ENCODE assay signal across 19 cellular contexts in the genomic region with DNA sequence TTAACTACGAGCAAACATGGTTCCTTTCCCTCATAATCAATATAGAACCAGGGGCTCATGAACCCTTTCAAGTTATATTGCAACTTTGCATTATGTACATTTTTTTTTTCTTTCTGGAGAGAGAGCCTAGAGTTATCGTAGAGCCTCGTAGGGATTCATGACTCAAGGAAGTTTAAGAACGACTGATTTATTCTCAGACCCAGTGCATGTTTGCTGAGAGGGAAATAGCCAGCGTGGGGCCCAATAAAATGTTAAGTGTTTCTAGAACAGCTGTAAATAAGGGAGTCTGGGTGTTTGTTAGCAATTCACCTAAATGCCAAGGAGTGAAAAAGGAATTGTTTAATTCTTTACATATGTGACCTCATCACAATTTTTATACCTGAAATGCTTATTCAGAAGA.
DNase-seq lines count a peak whose midpoint lies in the region; TF ChIP-seq lines count a peak whose summit lies in the region.
"Had no signal": no experiment of that assay in that cellular context is flagged by ENCODE, and none has a peak within 500 bp of the region (broad histone marks: within the 10 kb centered on the region; RNA-seq: fewer than 3 reads in every experiment).

No MANE protein-coding gene starts in this region.

- no peak overlapping the region for H2BK20ac ChIP-seq in H9 (ENCODE audit: low read depth, low read length, poor library complexity, severe bottlenecking)

- no peak overlapping the region for H3K23ac ChIP-seq in H9 (ENCODE audit: insufficient read length, low read depth, low read length)

- no TSS peak for BruUV-seq in PC-9 (replicated peaks; lab: Mats Ljungman, UMichigan)

- no peaks in the 10 kb centered on the region for H3K79me2 ChIP-seq in H9 (ENCODE audit: insufficient read depth, low read length)
- H3K79me2 ChIP-seq in PC-9 (ENCODE audit: low read depth) = no peaks in the 10 kb centered on the region
- no peaks in the 10 kb centered on the region for H3K79me2 ChIP-seq in smooth muscle cell (ENCODE audit: low read depth)

- H3K4me3 ChIP-seq in PC-9 = no peak overlapping the region
- H3K4me3 ChIP-seq in smooth muscle cell = no peak overlapping the region
- H3K4me3 ChIP-seq: HAP-1 had no signal

- H2AK5ac ChIP-seq in H9 (ENCODE audit: insufficient read length, low read length) = no peak overlapping the region

- H3F3A ChIP-seq in PC-9 (ENCODE audit: insufficient read depth, low read depth) = no peaks in the 10 kb centered on the region
- H3F3A ChIP-seq in smooth muscle cell (ENCODE audit: low read depth) = no peaks in the 10 kb centered on the region

- POLR2A ChIA-PET in PC-9 (lab: Charles Lee; ENCODE audit: unreplicated experiment) = no interaction called here

- H3K27me3 Mint-ChIP-seq in H9 (ENCODE audit: low read depth) = no peaks in the 10 kb centered on the region

- H3K27me3 ChIP-seq in H9 (ENCODE audit: insufficient read depth, low read length) (no peaks in the 10 kb centered on the region), PC-9 (ENCODE audit: insufficient read depth, low read depth) (no peaks in the 10 kb centered on the region), smooth muscle cell (ENCODE audit: low read depth) (no peaks in the 10 kb centered on the region)

- H2AFZ ChIP-seq in H9 (ENCODE audit: low read length) = no peak overlapping the region
- H2AFZ ChIP-seq in PC-9 = no peak overlapping the region
- H2AFZ ChIP-seq in smooth muscle cell (ENCODE audit: low read depth) = peak overlapping the region; percentile 13

- peak overlapping the region; percentile 53 for H3T11ph ChIP-seq in H9 (ENCODE audit: low read length)

- H3K9me3 Mint-ChIP-seq in H9 = no peaks in the 10 kb centered on the region

- no peak overlapping the region for H4K5ac ChIP-seq in H9 (ENCODE audit: insufficient read length, low read depth, low read length)

- H4K20me1 ChIP-seq in H9 (ENCODE audit: control insufficient read depth, insufficient read depth, insufficient read length) = no peaks in the 10 kb centered on the region
- no peaks in the 10 kb centered on the region for H4K20me1 ChIP-seq in PC-9 (ENCODE audit: insufficient read depth)
- no peaks in the 10 kb centered on the region for H4K20me1 ChIP-seq in smooth muscle cell (ENCODE audit: low read depth)

- no peak overlapping the region for H3K18ac ChIP-seq in H9 (ENCODE audit: insufficient read length, low read depth, low read length)

- H3K36me3 Mint-ChIP-seq in H9 (ENCODE audit: insufficient read depth in 1 of 3, low read depth in 3 of 3) = no peaks in the 10 kb centered on the region

- H3K9me3 ChIP-seq in H9 (ENCODE audit: control insufficient read depth, low read depth, low read length) (no peaks in the 10 kb centered on the region), PC-9 (ENCODE audit: insufficient read depth, low read depth) (no peaks in the 10 kb centered on the region), smooth muscle cell (replicated peaks; ENCODE audit: low read depth) (no peaks in the 10 kb centered on the region)
- H3K9me3 ChIP-seq: HAP-1 had no signal

- no peak overlapping the region for H3K14ac ChIP-seq in H9 (ENCODE audit: insufficient read depth, low read length)

- no peak overlapping the region for H3K27ac Mint-ChIP-seq in H9

- H2BK5ac ChIP-seq in H9 (ENCODE audit: insufficient read length, low read length) = no peak overlapping the region

- H3K56ac ChIP-seq in H9 (ENCODE audit: insufficient read length, low read depth, low read length) = no peak overlapping the region

- DNase-seq in H9 = no peak
- no peak for DNase-seq in PC-9
- peak; percentile 13 for DNase-seq in dermis blood vessel endothelial cell
- DNase-seq in smooth muscle cell (lab: John Stamatoyannopoulos, UW; ENCODE audit: unreplicated experiment) = no peak
- DNase-seq in activated T-cell treated with anti-CD3 and anti-CD28 coated beads, Interleukin-2, amount 50 U/mL, for 1 hour = no peak
- DNase-seq in NCI-H1436 treated with DMSO at 0.1 percent for 48 hours (lab: John Stamatoyannopoulos, UW) = no peak
- no peak for DNase-seq in DMS79 treated with DMSO at 0.1 percent for 48 hours (lab: John Stamatoyannopoulos, UW)
- DNase-seq: AML-193, Kasumi-1, MM.1S, NCI-H1092 treated with DMSO at 0.1 percent for 48 hours, NCI-H2081 treated with DMSO at 0.1 percent for 48 hours, NCI-H510A, NCI-H774, OCI-M1, RPMI8226, SIG-M5 had no signal

- H3K79me1 ChIP-seq in H9 (ENCODE audit: insufficient read depth, low read depth, low read length, poor library complexity, severe bottlenecking) = no peaks in the 10 kb centered on the region

- no peaks in the 10 kb centered on the region for H3K9me2 ChIP-seq in PC-9 (ENCODE audit: insufficient read depth)

- H2BK120ac ChIP-seq in H9 (ENCODE audit: low read depth, low read length, poor library complexity, severe bottlenecking) = no peak overlapping the region

- no peak overlapping the region for H2BK12ac ChIP-seq in H9 (ENCODE audit: insufficient read length, low read depth, low read length)

- WGBS in H9 (ENCODE audit: extremely low coverage, insufficient read length, low lambda C conversion rate) = no CpG with 5 or more reads among the region's 5 CpGs
- WGBS in smooth muscle cell (ENCODE audit: low lambda C conversion rate) = 48% methylated on average over 5 of the region's 5 CpGs

- CTCF ChIA-PET in PC-9 (lab: Charles Lee) = no interaction called here

- H3K27ac ChIP-seq in H9 (ENCODE audit: insufficient read length, low read depth, low read length) (no peak overlapping the region), PC-9 (peak overlapping the region; percentile 52; the same call in 1 of the 2 replicates), smooth muscle cell (ENCODE audit: low read depth) (no peak overlapping the region)
- H3K27ac ChIP-seq: C4-2B had no signal

- no peak overlapping the region for H3K4me3 Mint-ChIP-seq in H9

- H4K8ac ChIP-seq in H9 (replicated peaks; ENCODE audit: insufficient read length, low read depth, low read length) = no peak overlapping the region

- H3K9ac ChIP-seq in H9 (ENCODE audit: extremely low read depth, insufficient read length, low read length) (no peak overlapping the region), smooth muscle cell (ENCODE audit: low read depth) (no peak overlapping the region)

- H3K36me3 ChIP-seq in PC-9 (ENCODE audit: low read depth) = no peaks in the 10 kb centered on the region
- H3K36me3 ChIP-seq in smooth muscle cell (ENCODE audit: low read depth) = no peaks in the 10 kb centered on the region
- H3K36me3 ChIP-seq: HAP-1 had no signal

- TF ChIP-seq CTCF in H9 (conservative IDR thresholded peaks at IDR 0.05) (no peak), PC-9 (conservative IDR thresholded peaks at IDR 0.05) (no peak), smooth muscle cell (IDR thresholded peaks at IDR 0.05; ENCODE audit: borderline replicate concordance, insufficient read depth, poor library complexity, severe bottlenecking) (no peak)

- H4K91ac ChIP-seq in H9 (ENCODE audit: insufficient read length, low read depth, low read length) = no peak overlapping the region

- H3K4me2 ChIP-seq in H9 (ENCODE audit: insufficient read depth, insufficient read length, low read length) (no peak overlapping the region), PC-9 (no peak overlapping the region; the same call in 1 of the 2 replicates), smooth muscle cell (peak overlapping the region; percentile 26)

- no peak overlapping the region for H2BK15ac ChIP-seq in H9 (ENCODE audit: low read depth, low read length)

- peaks cover 13 to 20% of the 10 kb centered on the region in 2 experiments for H3K4me1 Mint-ChIP-seq in H9

- intact Hi-C loops in PC-9 (cut with micrococcal nuclease; ENCODE audit: unreplicated experiment) = no loop called here

- no peak overlapping the region for H3K4ac ChIP-seq in H9 (ENCODE audit: low read depth, low read length)

- H3K4me1 ChIP-seq in H9 (ENCODE audit: insufficient read depth, low read length) (peaks cover 3% of the 10 kb centered on the region; the same call in 1 of the 2 replicates), PC-9 (replicated peaks; ENCODE audit: insufficient read depth) (peaks cover 15% of the 10 kb centered on the region; the same call in 1 of the 2 replicates), smooth muscle cell (ENCODE audit: low read depth) (no peaks in the 10 kb centered on the region)

- H3K23me2 ChIP-seq in H9 (ENCODE audit: insufficient read length, low read depth, low read length, poor library complexity, severe bottlenecking) = no peaks in the 10 kb centered on the region
